In genomic region chr20:63682384-63683139, GRCh38 we compare ENCODE assay signal across 1 cellular context.
TF ChIP-seq lines count a peak whose summit lies in the region.

No MANE protein-coding gene starts in this region.

TF ChIP-seq in K562, 482 proteins besides CTCF, POLR2A, EP300 and RAD21:
- TF ChIP-seq EGR1 (conservative IDR thresholded peaks at IDR 0.05) (peak; percentile 27; the same call in 1 of the 2 replicates), TFAP4 (CRISPR knock-in tag; IDR thresholded peaks at IDR 0.05; ENCODE audit: borderline replicate concordance) (peak; percentile 40; the same call in 1 of the 2 replicates), FOSL1 (tag; conservative IDR thresholded peaks at IDR 0.05) (peak; percentile 30; the same call in 1 of the 2 replicates), NFE2 (IDR thresholded peaks at IDR 0.05; ENCODE audit: low read depth) (peak; percentile 10; the same call in 1 of the 2 replicates), TAL1 (IDR thresholded peaks at IDR 0.05) (no peak), HLTF (IDR thresholded peaks at IDR 0.05) (no peak), PREB (CRISPR knock-in tag; IDR thresholded peaks at IDR 0.05) (no peak), POLR2G (IDR thresholded peaks at IDR 0.05; ENCODE audit: low read depth, low read length) (peak; percentile 69)
